Comparison of ENCODE assay signal across 11 cellular contexts in the genomic region with DNA sequence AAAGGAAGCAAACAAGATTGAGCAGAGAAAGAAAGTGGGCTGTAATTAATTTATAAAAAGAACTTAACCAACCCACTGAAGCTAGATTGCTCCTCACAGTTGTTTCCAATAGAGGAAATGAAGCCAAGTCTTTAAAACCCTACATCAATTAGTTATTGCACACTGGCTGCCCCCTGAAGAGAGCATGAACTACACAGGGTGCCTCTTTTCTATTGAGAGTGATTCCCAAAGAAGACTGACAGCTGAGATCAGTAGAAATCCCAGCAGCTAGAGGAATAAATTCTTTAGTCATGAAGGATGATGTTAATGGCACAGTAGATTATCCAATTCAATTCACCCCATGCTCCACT. TPM values are rescaled to one million over a fixed set of nuclear protein-coding genes. Genes with fewer than 3 reads are reported as not detected.
DNase-seq lines count a peak whose midpoint lies in the region; ATAC-seq, FAIRE-seq and TF ChIP-seq lines count a peak whose summit lies in the region.
"Had no signal": no experiment of that assay in that cellular context is flagged by ENCODE, and none has a peak within 500 bp of the region (broad histone marks: within the 10 kb centered on the region; RNA-seq: fewer than 3 reads in every experiment).

No MANE protein-coding gene starts in this region.

- no peak overlapping the region for H3K27ac ChIP-seq in pancreas

- peaks cover 7 to 9% (median 8%) of the 10 kb centered on the region in 3 donors for H3K4me1 ChIP-seq in pancreas

- FAIRE-seq in pancreas (lab: Jason Lieb, UNC) = no peak
- FAIRE-seq: H54 had no signal

- peak overlapping the region; percentile 87 for H3K27ac Mint-ChIP-seq in activated T-helper 2 cell treated with anti-CD3 and anti-CD28 coated beads, Interferon-gamma antibody, Interleukin-2, Interleukin-4, amounts not matched to agents 10 μg/mL and 5 μg/mL and 100 μg/mL, durations not matched to agents 14 hours and 24 hours and 36 hours

- H3K36me3 Mint-ChIP-seq in activated T-helper 2 cell treated with anti-CD3 and anti-CD28 coated beads, Interferon-gamma antibody, Interleukin-2, Interleukin-4, amounts not matched to agents 10 μg/mL and 5 μg/mL and 100 μg/mL, durations not matched to agents 14 hours and 24 hours and 36 hours (ENCODE audit: low read depth) = peaks cover 10% of the 10 kb centered on the region

- TF ChIP-seq CTCF in pancreas (IDR thresholded peaks at IDR 0.05) = no peak

- H3K4me1 Mint-ChIP-seq in activated T-helper 2 cell treated with anti-CD3 and anti-CD28 coated beads, Interferon-gamma antibody, Interleukin-2, Interleukin-4, amounts not matched to agents 10 μg/mL and 5 μg/mL and 100 μg/mL, durations not matched to agents 14 hours and 24 hours and 36 hours (ENCODE audit: low read depth) = peaks cover 31% of the 10 kb centered on the region

- H3K4me3 ChIP-seq in pancreas = no peak overlapping the region

- no peaks in the 10 kb centered on the region for H3K27me3 Mint-ChIP-seq in activated T-helper 2 cell treated with anti-CD3 and anti-CD28 coated beads, Interferon-gamma antibody, Interleukin-2, Interleukin-4, amounts not matched to agents 10 μg/mL and 5 μg/mL and 100 μg/mL, durations not matched to agents 14 hours and 24 hours and 36 hours (ENCODE audit: low read depth)

- no peaks in the 10 kb centered on the region for H3K27me3 ChIP-seq in pancreas

- ATAC-seq in GM18498 (IDR thresholded peaks at IDR 0.05; ENCODE audit: unreplicated experiment) (peak; percentile 49), GM19438 (IDR thresholded peaks at IDR 0.05; ENCODE audit: low read depth, unreplicated experiment) (peak; percentile 26), HG03066 (IDR thresholded peaks at IDR 0.05; ENCODE audit: low read depth, unreplicated experiment) (peak; percentile 38), pancreas (no peak)

- H3K36me3 ChIP-seq in pancreas = no peaks in the 10 kb centered on the region

- H3K9me3 ChIP-seq in pancreas = no peaks in the 10 kb centered on the region

- H3K4me3 Mint-ChIP-seq in activated T-helper 2 cell treated with anti-CD3 and anti-CD28 coated beads, Interferon-gamma antibody, Interleukin-2, Interleukin-4, amounts not matched to agents 10 μg/mL and 5 μg/mL and 100 μg/mL, durations not matched to agents 14 hours and 24 hours and 36 hours (ENCODE audit: low read depth) = peak overlapping the region; percentile 4

- no peak for DNase-seq in activated T-helper 2 cell treated with anti-CD3 and anti-CD28 coated beads, Interferon-gamma antibody, Interleukin-2, Interleukin-4, amounts not matched to agents 10 μg/mL and 5 μg/mL and 100 μg/mL, durations not matched to agents 14 hours and 24 hours and 36 hours (ENCODE audit: low spot score)
- DNase-seq in kidney tubule cell (ENCODE audit: low spot score) (no peak), DMS114 treated with DMSO at 0.1 percent for 48 hours (lab: John Stamatoyannopoulos, UW; ENCODE audit: unreplicated experiment) (no peak), pancreas (no peak), NOMO-1 (lab: John Stamatoyannopoulos, UW; ENCODE audit: unreplicated experiment in 2 of 2) (no peak)
- DNase-seq: aorta, NCI-H1694 treated with DMSO at 0.1 percent for 48 hours had no signal

- no peaks in the 10 kb centered on the region for H3K9me3 Mint-ChIP-seq in activated T-helper 2 cell treated with anti-CD3 and anti-CD28 coated beads, Interferon-gamma antibody, Interleukin-2, Interleukin-4, amounts not matched to agents 10 μg/mL and 5 μg/mL and 100 μg/mL, durations not matched to agents 14 hours and 24 hours and 36 hours

- intact Hi-C loops in activated T-helper 2 cell treated with anti-CD3 and anti-CD28 coated beads, Interferon-gamma antibody, Interleukin-2, Interleukin-4, amounts not matched to agents 10 μg/mL and 5 μg/mL and 100 μg/mL, durations not matched to agents 14 hours and 24 hours and 36 hours (cut with micrococcal nuclease) = no loop called here
- intact Hi-C loops in pancreas (cut with DNase I) = no loop called here

RNA-seq across cellular contexts. Expression of a gene that starts 8.6 kb away (rescaled TPM):
- total RNA-seq in activated T-helper 2 cell treated with anti-CD3 and anti-CD28 coated beads, Interferon-gamma antibody, Interleukin-2, Interleukin-4, amounts not matched to agents 10 μg/mL and 5 μg/mL and 100 μg/mL, durations not matched to agents 14 hours and 24 hours and 36 hours = 82.4 and 91.1 TPM in 2 replicates
- total RNA-seq in pancreas = 10 to 100 TPM; 16.7 to 31.6 (median 24.7) TPM
- 10 to 100 TPM; 42.3 to 43.0 TPM for polyA plus RNA-seq in pancreas

Comparison
In these comparisons a context has a peak if more than half of its experiments do, and no peak if none do; other contexts are left out.
1. ATAC-seq: peak in GM18498 (single experiment), GM19438 (single experiment) and HG03066 (single experiment); none in pancreas (0 of 4).